20 cellular contexts compared by ENCODE assay signal in the genomic region with DNA sequence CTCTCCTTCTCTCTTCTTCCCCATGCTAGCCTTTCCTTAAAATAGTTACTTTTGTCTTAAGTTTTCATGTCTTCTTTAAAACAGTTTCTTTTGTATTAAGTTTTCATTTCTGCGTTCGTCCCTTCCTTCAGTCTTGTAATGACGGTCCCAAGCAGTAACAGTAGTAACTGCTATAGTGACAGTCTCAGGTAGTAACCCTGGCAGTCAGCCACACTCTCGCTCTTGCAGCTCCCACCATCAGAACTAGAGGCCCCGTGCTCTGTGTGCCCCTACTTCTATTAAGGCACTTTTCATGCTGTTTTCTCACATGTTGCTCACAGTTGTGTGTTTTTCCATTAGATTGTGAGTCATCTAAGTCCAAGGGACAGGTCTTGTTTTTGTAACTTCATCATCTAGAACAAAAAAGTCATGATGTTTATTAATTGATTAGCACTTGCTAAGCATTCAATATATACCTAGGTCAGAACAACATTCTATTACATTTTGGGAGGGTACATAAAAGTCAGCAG.
"Had no signal": no experiment of that assay in that cellular context is flagged by ENCODE, and none has a peak within 500 bp of the region (broad histone marks: within the 10 kb centered on the region; RNA-seq: fewer than 3 reads in every experiment).

No MANE protein-coding gene starts in this region.

- ATAC-seq: activated naive CD4-positive, alpha-beta T cell treated with anti-CD3 and anti-CD28 coated beads, Interleukin-2, amount 50 U/mL, for 72 hours; activated T-helper 17 cell treated with anti-CD3 and anti-CD28 coated beads, Interleukin-2, amount 50 U/mL, for 72 hours; gastrocnemius medialis; left colon; stimulated activated naive B cell treated with anti-CD40 and anti-IgM and Interleukin-4, amounts not matched to agents 10 μg/mL and 1 μg/mL and 100 μg/mL, for 72 hours had no signal

- H3K27ac ChIP-seq: esophagus muscularis mucosa, gastrocnemius medialis, heart left ventricle, sigmoid colon, transverse colon, vagina had no signal

- H3K36me3 Mint-ChIP-seq: activated naive CD4-positive, alpha-beta T cell treated with anti-CD3 and anti-CD28 coated beads, Interleukin-2, amount 50 U/mL, for 72 hours; brain; naive B cell; stimulated activated naive B cell treated with anti-CD40 and anti-IgM and Interleukin-4, amounts not matched to agents 10 μg/mL and 1 μg/mL and 100 μg/mL, for 72 hours had no signal

- H3K9me3 Mint-ChIP-seq: activated naive CD4-positive, alpha-beta T cell treated with anti-CD3 and anti-CD28 coated beads, Interleukin-2, amount 50 U/mL, for 72 hours; activated T-helper 17 cell treated with anti-CD3 and anti-CD28 coated beads, Interleukin-2, amount 50 U/mL, for 72 hours; brain; dendritic cell treated with granulocyte-macrophage colony-stimulating factor and Interleukin-4, amounts not matched to agents 40 ng/mL and 50 ng/mL, for 4 days; naive B cell; neural crest cell; stimulated activated naive B cell treated with anti-CD40 and anti-IgM and Interleukin-4, amounts not matched to agents 10 μg/mL and 1 μg/mL and 100 μg/mL, for 72 hours had no signal

- H3K36me3 ChIP-seq: esophagus muscularis mucosa, gastrocnemius medialis, heart left ventricle, sigmoid colon, transverse colon, vagina had no signal

- H3K4me1 Mint-ChIP-seq: activated T-helper 17 cell treated with anti-CD3 and anti-CD28 coated beads, Interleukin-2, amount 50 U/mL, for 72 hours; naive B cell; stimulated activated naive B cell treated with anti-CD40 and anti-IgM and Interleukin-4, amounts not matched to agents 10 μg/mL and 1 μg/mL and 100 μg/mL, for 72 hours had no signal

- H3K4me3 Mint-ChIP-seq: activated T-helper 17 cell treated with anti-CD3 and anti-CD28 coated beads, Interleukin-2, amount 50 U/mL, for 72 hours; brain; dendritic cell treated with granulocyte-macrophage colony-stimulating factor and Interleukin-4, amounts not matched to agents 40 ng/mL and 50 ng/mL, for 4 days; naive B cell; neural crest cell; stimulated activated naive B cell treated with anti-CD40 and anti-IgM and Interleukin-4, amounts not matched to agents 10 μg/mL and 1 μg/mL and 100 μg/mL, for 72 hours had no signal

- H3K27me3 Mint-ChIP-seq: brain had no signal

- DNase-seq: activated T-cell treated with anti-CD3 and anti-CD28 coated beads, Interleukin-2, amount 50 U/mL, for 1 hour; aorta; effector memory CD4-positive, alpha-beta T cell; gastrocnemius medialis; heart left ventricle; left colon; naive B cell; sigmoid colon; stimulated activated CD4-positive, alpha-beta T cell treated with anti-CD3 and anti-CD28 coated beads, Interleukin-2, amount 100 ng/mL, for 48 hours; stimulated activated CD8-positive, alpha-beta memory T cell treated with anti-CD3 and anti-CD28 coated beads, Interleukin-4, amount 100 ng/mL, for 48 hours; stimulated activated naive B cell treated with anti-CD40 and anti-IgM and Interleukin-4, amounts not matched to agents 10 μg/mL and 1 μg/mL and 100 μg/mL, for 72 hours; transverse colon had no signal

- H3K9me3 ChIP-seq: esophagus muscularis mucosa, gastrocnemius medialis, heart left ventricle, sigmoid colon, transverse colon, vagina had no signal

- H3K4me1 ChIP-seq: esophagus muscularis mucosa, gastrocnemius medialis, heart left ventricle, sigmoid colon, transverse colon, vagina had no signal

- FAIRE-seq: keratinocyte had no signal

- H3K4me3 ChIP-seq: esophagus muscularis mucosa, gastrocnemius medialis, sigmoid colon, transverse colon had no signal

- H3K27ac Mint-ChIP-seq: activated naive CD4-positive, alpha-beta T cell treated with anti-CD3 and anti-CD28 coated beads, Interleukin-2, amount 50 U/mL, for 72 hours; activated T-helper 17 cell treated with anti-CD3 and anti-CD28 coated beads, Interleukin-2, amount 50 U/mL, for 72 hours; brain; dendritic cell treated with granulocyte-macrophage colony-stimulating factor and Interleukin-4, amounts not matched to agents 40 ng/mL and 50 ng/mL, for 4 days; naive B cell; stimulated activated naive B cell treated with anti-CD40 and anti-IgM and Interleukin-4, amounts not matched to agents 10 μg/mL and 1 μg/mL and 100 μg/mL, for 72 hours had no signal

- H3K27me3 ChIP-seq: esophagus muscularis mucosa, gastrocnemius medialis, sigmoid colon, transverse colon, vagina had no signal
